Comparison of ENCODE assay signal across 1 cellular context in the genomic region with DNA sequence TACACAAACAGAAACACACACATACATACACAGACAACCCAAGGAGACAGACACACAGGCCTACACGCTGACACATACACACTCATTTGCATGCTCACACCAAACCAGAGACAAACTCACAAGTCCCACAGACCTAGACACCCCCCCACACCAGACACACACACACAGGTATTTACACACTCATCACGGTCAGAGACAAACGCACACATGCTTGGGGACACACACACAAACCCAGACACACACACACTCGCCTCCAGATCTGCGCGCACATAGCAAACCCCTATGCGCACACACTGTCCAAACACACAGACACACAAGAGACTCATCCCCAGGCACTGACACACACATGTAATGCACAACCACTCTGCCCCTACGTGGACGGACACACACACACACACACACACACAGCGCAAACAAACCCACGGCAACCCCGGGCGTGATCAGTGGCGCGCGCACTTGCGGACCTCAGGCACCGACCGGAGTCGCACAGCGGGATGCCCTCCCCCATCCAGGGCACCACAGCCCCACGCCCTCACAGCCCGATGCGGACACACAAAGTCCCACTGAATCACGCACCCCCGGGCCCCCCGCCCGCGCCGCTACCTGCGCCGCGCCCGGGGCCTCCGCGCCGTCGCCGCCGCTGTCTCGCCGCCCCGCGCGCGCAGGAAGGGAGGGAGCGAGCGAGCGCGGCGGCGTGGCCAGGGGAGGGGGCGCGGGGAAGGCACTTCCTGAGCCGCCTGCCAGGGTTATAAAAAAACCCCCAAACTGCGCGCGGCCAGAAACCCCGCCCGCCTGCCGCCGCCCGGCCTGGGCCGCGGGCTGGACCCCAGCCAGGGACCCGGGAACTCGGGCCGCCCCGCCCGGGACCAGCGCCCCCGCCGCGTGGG.
TF ChIP-seq lines count a peak whose summit lies in the region.

A gene (minus strand): TSS at position 675 of the 887 bp plus-strand sequence. CDS start 5,005 bp downstream, outside the sequence.

TF ChIP-seq in HepG2, 621 proteins besides CTCF, POLR2A, EP300 and RAD21 (continued from another document):
- TF ChIP-seq, protein P1, sequence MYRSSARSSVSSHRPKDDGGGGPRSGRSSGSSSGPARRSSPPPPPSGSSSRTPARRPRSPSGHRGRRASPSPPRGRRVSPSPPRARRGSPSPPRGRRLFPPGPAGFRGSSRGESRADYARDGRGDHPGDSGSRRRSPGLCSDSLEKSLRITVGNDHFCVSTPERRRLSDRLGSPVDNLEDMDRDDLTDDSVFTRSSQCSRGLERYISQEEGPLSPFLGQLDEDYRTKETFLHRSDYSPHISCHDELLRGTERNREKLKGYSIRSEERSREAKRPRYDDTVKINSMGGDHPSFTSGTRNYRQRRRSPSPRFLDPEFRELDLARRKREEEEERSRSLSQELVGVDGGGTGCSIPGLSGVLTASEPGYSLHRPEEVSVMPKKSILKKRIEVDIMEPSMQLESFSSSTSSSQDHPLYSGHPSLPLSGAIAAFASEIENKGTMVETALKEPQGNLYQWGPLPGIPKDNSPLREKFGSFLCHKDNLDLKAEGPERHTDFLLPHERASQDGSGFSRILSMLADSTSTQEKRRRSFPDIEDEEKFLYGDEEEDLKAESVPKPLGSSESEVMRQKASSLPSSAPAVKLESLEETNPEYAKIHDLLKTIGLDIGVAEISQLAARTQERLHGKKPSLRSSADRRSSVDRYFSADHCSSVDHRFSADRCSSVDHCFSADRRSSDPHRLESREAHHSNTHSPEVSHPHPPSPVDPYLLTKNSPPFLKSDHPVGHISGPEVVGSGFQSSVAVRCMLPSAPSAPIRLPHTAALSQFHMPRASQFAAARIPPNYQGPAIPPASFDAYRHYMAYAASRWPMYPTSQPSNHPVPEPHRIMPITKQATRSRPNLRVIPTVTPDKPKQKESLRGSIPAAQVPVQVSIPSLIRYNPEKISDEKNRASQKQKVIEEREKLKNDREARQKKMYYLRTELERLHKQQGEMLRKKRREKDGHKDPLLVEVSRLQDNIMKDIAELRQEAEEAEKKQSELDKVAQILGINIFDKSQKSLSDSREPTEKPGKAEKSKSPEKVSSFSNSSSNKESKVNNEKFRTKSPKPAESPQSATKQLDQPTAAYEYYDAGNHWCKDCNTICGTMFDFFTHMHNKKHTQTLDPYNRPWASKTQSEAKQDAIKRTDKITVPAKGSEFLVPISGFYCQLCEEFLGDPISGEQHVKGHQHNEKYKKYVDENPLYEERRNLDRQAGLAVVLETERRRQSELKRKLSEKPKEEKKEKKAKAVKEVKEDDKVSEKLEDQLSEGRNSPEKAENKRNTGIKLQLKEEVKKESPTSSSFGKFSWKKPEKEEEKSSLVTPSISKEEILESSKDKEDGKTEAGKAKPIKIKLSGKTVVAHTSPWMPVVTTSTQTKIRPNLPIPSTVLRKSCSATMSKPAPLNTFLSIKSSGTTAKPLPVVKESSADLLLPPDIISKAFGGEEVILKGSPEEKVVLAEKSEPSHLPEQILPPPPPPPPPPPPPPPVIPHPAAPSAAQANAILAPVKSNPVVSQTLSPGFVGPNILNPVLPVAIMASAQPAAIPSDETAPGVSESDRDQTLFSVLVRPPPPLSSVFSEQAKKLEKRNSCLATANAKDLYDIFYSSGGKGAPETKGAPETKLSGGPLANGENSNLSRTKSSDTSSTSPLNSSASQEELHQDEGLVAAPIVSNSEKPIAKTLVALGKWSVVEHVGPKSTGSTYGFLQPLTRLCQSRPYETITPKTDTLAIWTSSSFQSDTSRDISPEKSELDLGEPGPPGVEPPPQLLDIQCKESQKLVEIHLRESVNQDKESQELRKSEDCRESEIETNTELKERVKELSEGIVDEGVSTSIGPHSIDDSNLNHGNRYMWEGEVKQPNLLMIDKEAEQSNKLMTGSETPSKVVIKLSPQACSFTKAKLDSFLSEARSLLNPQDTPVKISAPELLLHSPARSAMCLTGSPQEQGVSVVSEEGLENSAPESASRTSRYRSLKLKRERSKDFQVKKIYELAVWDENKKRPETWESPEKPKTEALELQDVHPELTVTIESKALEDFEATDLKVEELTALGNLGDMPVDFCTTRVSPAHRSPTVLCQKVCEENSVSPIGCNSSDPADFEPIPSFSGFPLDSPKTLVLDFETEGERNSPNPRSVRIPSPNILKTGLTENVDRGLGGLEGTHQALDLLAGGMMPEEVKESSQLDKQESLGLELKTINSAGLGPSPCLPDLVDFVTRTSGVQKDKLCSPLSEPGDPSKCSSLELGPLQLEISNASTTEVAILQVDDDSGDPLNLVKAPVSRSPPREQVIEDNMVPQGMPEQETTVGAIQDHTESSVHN (CRISPR knock-in tag; IDR thresholded peaks at IDR 0.05) = 0 out of 2 replicates have a peak, but pooled peaks have one; percentile 79
- TF ChIP-seq MED1 (CRISPR knock-in tag; IDR thresholded peaks at IDR 0.05) (no peak), HNRNPK (IDR thresholded peaks at IDR 0.05; ENCODE audit: low read depth, low read length, poor library complexity, severe bottlenecking) (no peak), ZNF256 (CRISPR knock-in tag; conservative IDR thresholded peaks at IDR 0.05) (no peak), ZIK1 (CRISPR knock-in tag; IDR thresholded peaks at IDR 0.05; ENCODE audit: borderline replicate concordance, low read depth) (0 out of 2 replicates have a peak, but pooled peaks have one; percentile 25), EZH2 (conservative IDR thresholded peaks at IDR 0.05; ENCODE audit: low read depth, low read length) (peak; percentile 80; the same call in 1 of the 2 replicates), ARNTL (CRISPR knock-in tag; IDR thresholded peaks at IDR 0.05) (0 out of 2 replicates have a peak, but pooled peaks have one; percentile 26), TARDBP (CRISPR knock-in tag; IDR thresholded peaks at IDR 0.05) (0 out of 2 replicates have a peak, but pooled peaks have one; percentile 32), TOPORS (CRISPR knock-in tag; IDR thresholded peaks at IDR 0.05) (0 out of 2 replicates have a peak, but pooled peaks have one; percentile 35), ARID2 (CRISPR knock-in tag; IDR thresholded peaks at IDR 0.05; ENCODE audit: borderline replicate concordance) (0 out of 2 replicates have a peak, but pooled peaks have one; percentile 32)
- TF ChIP-seq, protein P2, sequence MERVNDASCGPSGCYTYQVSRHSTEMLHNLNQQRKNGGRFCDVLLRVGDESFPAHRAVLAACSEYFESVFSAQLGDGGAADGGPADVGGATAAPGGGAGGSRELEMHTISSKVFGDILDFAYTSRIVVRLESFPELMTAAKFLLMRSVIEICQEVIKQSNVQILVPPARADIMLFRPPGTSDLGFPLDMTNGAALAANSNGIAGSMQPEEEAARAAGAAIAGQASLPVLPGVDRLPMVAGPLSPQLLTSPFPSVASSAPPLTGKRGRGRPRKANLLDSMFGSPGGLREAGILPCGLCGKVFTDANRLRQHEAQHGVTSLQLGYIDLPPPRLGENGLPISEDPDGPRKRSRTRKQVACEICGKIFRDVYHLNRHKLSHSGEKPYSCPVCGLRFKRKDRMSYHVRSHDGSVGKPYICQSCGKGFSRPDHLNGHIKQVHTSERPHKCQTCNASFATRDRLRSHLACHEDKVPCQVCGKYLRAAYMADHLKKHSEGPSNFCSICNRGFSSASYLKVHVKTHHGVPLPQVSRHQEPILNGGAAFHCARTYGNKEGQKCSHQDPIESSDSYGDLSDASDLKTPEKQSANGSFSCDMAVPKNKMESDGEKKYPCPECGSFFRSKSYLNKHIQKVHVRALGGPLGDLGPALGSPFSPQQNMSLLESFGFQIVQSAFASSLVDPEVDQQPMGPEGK (CRISPR knock-in tag; IDR thresholded peaks at IDR 0.05) = 0 out of 2 replicates have a peak, but pooled peaks have one; percentile 16
- TF ChIP-seq, protein P3, sequence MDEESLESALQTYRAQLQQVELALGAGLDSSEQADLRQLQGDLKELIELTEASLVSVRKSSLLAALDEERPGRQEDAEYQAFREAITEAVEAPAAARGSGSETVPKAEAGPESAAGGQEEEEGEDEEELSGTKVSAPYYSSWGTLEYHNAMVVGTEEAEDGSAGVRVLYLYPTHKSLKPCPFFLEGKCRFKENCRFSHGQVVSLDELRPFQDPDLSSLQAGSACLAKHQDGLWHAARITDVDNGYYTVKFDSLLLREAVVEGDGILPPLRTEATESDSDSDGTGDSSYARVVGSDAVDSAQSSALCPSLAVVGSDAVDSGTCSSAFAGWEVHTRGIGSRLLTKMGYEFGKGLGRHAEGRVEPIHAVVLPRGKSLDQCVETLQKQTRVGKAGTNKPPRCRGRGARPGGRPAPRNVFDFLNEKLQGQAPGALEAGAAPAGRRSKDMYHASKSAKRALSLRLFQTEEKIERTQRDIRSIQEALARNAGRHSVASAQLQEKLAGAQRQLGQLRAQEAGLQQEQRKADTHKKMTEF (CRISPR knock-in tag; IDR thresholded peaks at IDR 0.05) = no peak
- TF ChIP-seq, protein P4, sequence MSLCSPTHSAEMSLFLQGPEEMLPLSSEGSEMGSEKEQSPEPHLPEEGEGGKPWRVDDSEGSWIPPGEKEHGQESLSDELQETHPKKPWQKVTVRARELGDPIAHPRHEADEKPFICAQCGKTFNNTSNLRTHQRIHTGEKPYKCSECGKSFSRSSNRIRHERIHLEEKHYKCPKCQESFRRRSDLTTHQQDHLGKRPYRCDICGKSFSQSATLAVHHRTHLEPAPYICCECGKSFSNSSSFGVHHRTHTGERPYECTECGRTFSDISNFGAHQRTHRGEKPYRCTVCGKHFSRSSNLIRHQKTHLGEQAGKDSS (CRISPR knock-in tag; IDR thresholded peaks at IDR 0.05; ENCODE audit: borderline replicate concordance, low read depth) = 0 out of 2 replicates have a peak, but pooled peaks have one; percentile 38
- TF ChIP-seq, protein P5, sequence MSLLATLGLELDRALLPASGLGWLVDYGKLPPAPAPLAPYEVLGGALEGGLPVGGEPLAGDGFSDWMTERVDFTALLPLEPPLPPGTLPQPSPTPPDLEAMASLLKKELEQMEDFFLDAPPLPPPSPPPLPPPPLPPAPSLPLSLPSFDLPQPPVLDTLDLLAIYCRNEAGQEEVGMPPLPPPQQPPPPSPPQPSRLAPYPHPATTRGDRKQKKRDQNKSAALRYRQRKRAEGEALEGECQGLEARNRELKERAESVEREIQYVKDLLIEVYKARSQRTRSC (CRISPR knock-in tag; IDR thresholded peaks at IDR 0.05; ENCODE audit: low read depth) = no peak
- TF ChIP-seq, protein P6, sequence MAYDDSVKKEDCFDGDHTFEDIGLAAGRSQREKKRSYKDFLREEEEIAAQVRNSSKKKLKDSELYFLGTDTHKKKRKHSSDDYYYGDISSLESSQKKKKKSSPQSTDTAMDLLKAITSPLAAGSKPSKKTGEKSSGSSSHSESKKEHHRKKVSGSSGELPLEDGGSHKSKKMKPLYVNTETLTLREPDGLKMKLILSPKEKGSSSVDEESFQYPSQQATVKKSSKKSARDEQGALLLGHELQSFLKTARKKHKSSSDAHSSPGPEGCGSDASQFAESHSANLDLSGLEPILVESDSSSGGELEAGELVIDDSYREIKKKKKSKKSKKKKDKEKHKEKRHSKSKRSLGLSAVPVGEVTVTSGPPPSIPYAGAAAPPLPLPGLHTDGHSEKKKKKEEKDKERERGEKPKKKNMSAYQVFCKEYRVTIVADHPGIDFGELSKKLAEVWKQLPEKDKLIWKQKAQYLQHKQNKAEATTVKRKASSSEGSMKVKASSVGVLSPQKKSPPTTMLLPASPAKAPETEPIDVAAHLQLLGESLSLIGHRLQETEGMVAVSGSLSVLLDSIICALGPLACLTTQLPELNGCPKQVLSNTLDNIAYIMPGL (CRISPR knock-in tag; IDR thresholded peaks at IDR 0.05; ENCODE audit: borderline replicate concordance in 1 of 2, low read depth in 1 of 2) = peak in 1 of 2 experiments; percentile 17; a peak in 1 of 4 replicates
- TF ChIP-seq, protein P7, sequence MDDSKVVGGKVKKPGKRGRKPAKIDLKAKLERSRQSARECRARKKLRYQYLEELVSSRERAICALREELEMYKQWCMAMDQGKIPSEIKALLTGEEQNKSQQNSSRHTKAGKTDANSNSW (CRISPR knock-in tag; IDR thresholded peaks at IDR 0.05; ENCODE audit: borderline replicate concordance) = no peak
